12 cellular contexts compared by ENCODE assay signal in the genomic region with DNA sequence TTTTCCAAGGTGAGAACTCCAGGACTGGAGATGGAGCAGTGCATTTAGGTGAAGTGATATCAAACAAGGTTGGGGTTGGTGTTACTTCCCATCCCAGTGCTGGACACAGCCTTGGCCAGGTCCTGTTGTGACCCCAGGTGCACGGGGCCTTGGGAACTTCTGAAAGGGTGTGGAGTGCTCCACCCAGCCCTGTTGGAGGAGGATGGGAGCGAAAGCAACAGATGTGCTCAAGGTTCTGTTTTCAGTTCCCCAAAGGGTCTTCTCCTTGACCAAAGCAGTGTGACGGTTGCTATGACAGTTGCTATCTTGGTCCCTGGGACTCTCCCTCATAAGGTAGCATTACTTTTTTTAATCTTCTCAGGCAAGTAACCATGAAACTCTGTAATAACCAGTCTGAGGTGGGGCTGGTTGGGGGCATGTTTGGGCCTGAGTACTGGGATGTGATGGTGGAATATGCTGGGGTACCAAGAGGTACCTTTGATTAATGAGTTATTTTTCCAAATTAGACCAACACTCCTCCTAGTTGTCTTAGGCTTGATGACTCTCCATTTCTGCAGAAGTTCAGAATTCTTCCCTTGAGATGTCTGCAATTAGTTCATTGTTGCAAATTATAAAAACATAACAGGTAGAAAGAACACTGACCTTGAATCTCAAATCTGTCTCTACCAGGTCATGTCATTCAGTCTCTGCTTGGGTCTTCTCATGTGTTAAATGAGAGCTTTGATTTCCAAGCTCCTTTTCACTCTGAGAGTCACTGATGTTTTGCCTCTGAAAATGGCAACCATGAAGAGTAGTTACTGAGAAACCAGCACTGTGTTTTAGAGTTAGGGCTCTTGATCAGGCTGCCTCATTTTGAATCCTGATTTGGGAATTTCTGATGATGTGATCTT.
A peak's percentile ranks its signal among the peaks of the same experiment; 100 is the strongest.
DNase-seq lines count a peak whose midpoint lies in the region; ATAC-seq and TF ChIP-seq lines count a peak whose summit lies in the region.
"Had no signal": no experiment of that assay in that cellular context is flagged by ENCODE, and none has a peak within 500 bp of the region (broad histone marks: within the 10 kb centered on the region; RNA-seq: fewer than 3 reads in every experiment).

No MANE protein-coding gene starts in this region.

- H3K36me3 ChIP-seq in ovary: no peaks in the 10 kb centered on the region
- H3K36me3 ChIP-seq: lower lobe of right lung had no signal

- CTCF ChIA-PET in activated CD4-positive, alpha-beta T cell treated with anti-CD3 and anti-CD28 coated beads for 36 hours (lab: Charles Lee): interaction anchor here (1.0 kb wide), 1 partner anchor 10 kb away, joined by 4 read pairs; no protein-coding TSS in a partner anchor

- H3K4me1 Mint-ChIP-seq in stimulated activated naive B cell treated with anti-CD40 and anti-IgM and Interleukin-4, amounts not matched to agents 10 μg/mL and 1 μg/mL and 100 μg/mL, for 72 hours: peaks cover 54 to 93% of the 10 kb centered on the region in 2 donors
- no peaks in the 10 kb centered on the region for H3K4me1 Mint-ChIP-seq in activated CD4-positive, alpha-beta T cell treated with anti-CD3 and anti-CD28 coated beads for 36 hours
- H3K4me1 Mint-ChIP-seq: brain had no signal

- H3K9me3 ChIP-seq in ovary: no peaks in the 10 kb centered on the region
- H3K9me3 ChIP-seq: lower lobe of right lung had no signal

- no peak for TF ChIP-seq CTCF in ovary (IDR thresholded peaks at IDR 0.05)

- H3K36me3 Mint-ChIP-seq in stimulated activated naive B cell treated with anti-CD40 and anti-IgM and Interleukin-4, amounts not matched to agents 10 μg/mL and 1 μg/mL and 100 μg/mL, for 72 hours: peaks cover 17 to 35% of the 10 kb centered on the region in 2 donors
- H3K36me3 Mint-ChIP-seq in activated CD4-positive, alpha-beta T cell treated with anti-CD3 and anti-CD28 coated beads for 36 hours (ENCODE audit: low read depth): no peaks in the 10 kb centered on the region
- H3K36me3 Mint-ChIP-seq: brain had no signal

- peak overlapping the region; percentile 29 to 73 for H3K4me3 Mint-ChIP-seq in stimulated activated naive B cell treated with anti-CD40 and anti-IgM and Interleukin-4, amounts not matched to agents 10 μg/mL and 1 μg/mL and 100 μg/mL, for 72 hours
- no peak overlapping the region for H3K4me3 Mint-ChIP-seq in activated CD4-positive, alpha-beta T cell treated with anti-CD3 and anti-CD28 coated beads for 36 hours
- H3K4me3 Mint-ChIP-seq: brain had no signal

- no peaks in the 10 kb centered on the region for H3K4me1 ChIP-seq in ovary (ENCODE audit: insufficient read depth)

- TF ChIP-seq POLR2A in ovary (IDR thresholded peaks at IDR 0.05): no peak

- peak overlapping the region; percentile 98 for H3K27ac Mint-ChIP-seq in stimulated activated naive B cell treated with anti-CD40 and anti-IgM and Interleukin-4, amounts not matched to agents 10 μg/mL and 1 μg/mL and 100 μg/mL, for 72 hours
- no peak overlapping the region for H3K27ac Mint-ChIP-seq in activated CD4-positive, alpha-beta T cell treated with anti-CD3 and anti-CD28 coated beads for 36 hours
- H3K27ac Mint-ChIP-seq: brain had no signal

- no peak overlapping the region for H3K4me3 ChIP-seq in ovary
- H3K4me3 ChIP-seq: lower lobe of right lung had no signal

- 75 to 87% (median 78%) methylated on average over 3 of the region's 3 CpGs for WGBS in ovary, 3 donors

- POLR2A ChIA-PET in activated CD4-positive, alpha-beta T cell treated with anti-CD3 and anti-CD28 coated beads for 36 hours (lab: Charles Lee): no interaction called here

- peaks cover 9 to 13% of the 10 kb centered on the region in 2 donors for H3K9me3 Mint-ChIP-seq in stimulated activated naive B cell treated with anti-CD40 and anti-IgM and Interleukin-4, amounts not matched to agents 10 μg/mL and 1 μg/mL and 100 μg/mL, for 72 hours
- H3K9me3 Mint-ChIP-seq in activated CD4-positive, alpha-beta T cell treated with anti-CD3 and anti-CD28 coated beads for 36 hours (ENCODE audit: low read depth): no peaks in the 10 kb centered on the region

- no peak overlapping the region for H3K27ac ChIP-seq in ovary
- H3K27ac ChIP-seq: lower lobe of right lung had no signal

- no peak for TF ChIP-seq EP300 in ovary (IDR thresholded peaks at IDR 0.05)

- intact Hi-C loops in ovary (cut with DNase I): no loop called here
- intact Hi-C loops in activated CD4-positive, alpha-beta T cell treated with anti-CD3 and anti-CD28 coated beads for 36 hours (cut with DNase I, micrococcal nuclease): no loop called here

- no peaks in the 10 kb centered on the region for H3K27me3 Mint-ChIP-seq in stimulated activated naive B cell treated with anti-CD40 and anti-IgM and Interleukin-4, amounts not matched to agents 10 μg/mL and 1 μg/mL and 100 μg/mL, for 72 hours
- H3K27me3 Mint-ChIP-seq in activated CD4-positive, alpha-beta T cell treated with anti-CD3 and anti-CD28 coated beads for 36 hours: peaks cover 8% of the 10 kb centered on the region

- H3K27me3 ChIP-seq in ovary: no peaks in the 10 kb centered on the region

- peak; percentile 35 to 45 for ATAC-seq in activated CD4-positive, CD25-positive, alpha-beta regulatory T cell treated with anti-CD3 and anti-CD28 coated beads, Interleukin-2, amount 50 U/mL, for 24 hours
- ATAC-seq in HG02623 (IDR thresholded peaks at IDR 0.05; ENCODE audit: unreplicated experiment) (peak; percentile 80), HG03521 (IDR thresholded peaks at IDR 0.05; ENCODE audit: unreplicated experiment) (peak; percentile 88)
- ATAC-seq in stimulated activated naive B cell treated with anti-CD40 and anti-IgM and Interleukin-4, amounts not matched to agents 10 μg/mL and 1 μg/mL and 100 μg/mL, for 72 hours (replicated peaks): peak; percentile 93 to 95
- ATAC-seq in activated CD4-positive, alpha-beta T cell treated with anti-CD3 and anti-CD28 coated beads for 36 hours: no peak

- DNase-seq in activated CD4-positive, CD25-positive, alpha-beta regulatory T cell (lab: John Stamatoyannopoulos, UW): no peak
- peak; percentile 75 for DNase-seq in stimulated activated naive B cell treated with anti-CD40 and anti-IgM and Interleukin-4, amounts not matched to agents 10 μg/mL and 1 μg/mL and 100 μg/mL, for 72 hours
- DNase-seq in inferior parietal cortex (ENCODE audit: extremely low spot score) (no peak), ovary (no peak)
- no peak for DNase-seq in activated CD4-positive, alpha-beta T cell treated with anti-CD3 and anti-CD28 coated beads for 36 hours
- DNase-seq: foreskin fibroblast, lower lobe of right lung, NCI-H1930 had no signal
